Comparison of ENCODE assay signal across 30 cellular contexts in the genomic region with DNA sequence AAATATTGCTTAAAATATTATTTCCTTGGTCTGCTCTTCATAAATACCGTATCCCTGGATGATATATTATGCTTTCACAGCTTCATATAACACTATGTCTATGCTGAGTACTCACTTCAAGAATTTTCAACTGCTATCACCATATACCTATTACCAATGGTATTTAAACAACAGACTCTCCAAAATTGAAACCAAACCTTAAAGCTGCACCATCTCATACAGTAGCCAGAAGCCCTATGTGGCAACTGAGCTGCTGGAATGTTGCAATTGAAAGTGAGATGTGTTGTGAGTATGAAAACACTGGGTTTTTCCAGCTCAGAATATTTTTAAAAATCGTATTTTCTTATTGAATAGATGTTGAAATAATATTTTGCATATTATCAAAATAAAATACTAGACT.
"Had no signal": no experiment of that assay in that cellular context is flagged by ENCODE, and none has a peak within 500 bp of the region (broad histone marks: within the 10 kb centered on the region; RNA-seq: fewer than 3 reads in every experiment).

No MANE protein-coding gene starts in this region.

- H3K4me1 ChIP-seq: esophagus muscularis mucosa, foreskin keratinocyte, heart right ventricle, left ventricle myocardium inferior, pancreas, prostate gland, sigmoid colon, stomach, thyroid gland had no signal

- H3K27ac Mint-ChIP-seq: activated CD4-positive, alpha-beta memory T cell treated with anti-CD3 and anti-CD28 coated beads, Interleukin-2, amount 10 ng/mL, durations not matched to agents 7 days and 5 days; activated CD4-positive, alpha-beta T cell treated with anti-CD3 and anti-CD28 coated beads, Interleukin-2, amount 10 ng/mL, durations not matched to agents 7 days and 5 days; activated naive CD4-positive, alpha-beta T cell treated with anti-CD3 and anti-CD28 coated beads, Interleukin-2, amount 10 ng/mL, durations not matched to agents 7 days and 5 days; activated naive CD8-positive, alpha-beta T cell treated with anti-CD3 and anti-CD28 coated beads, Interleukin-2, amount 10 ng/mL, durations not matched to agents 7 days and 5 days; activated T-cell treated with anti-CD3 and anti-CD28 coated beads, Interleukin-2, amount 50 U/mL, for 24 hours; dendritic cell treated with granulocyte-macrophage colony-stimulating factor and Interleukin-4, amounts not matched to agents 40 ng/mL and 50 ng/mL, for 4 days; endodermal cell; nephron progenitor cell; stimulated activated naive B cell treated with anti-CD40 and anti-IgM and Interleukin-4, amounts not matched to agents 10 μg/mL and 1 μg/mL and 100 μg/mL, for 72 hours; WTC11 had no signal

- H3K9me3 ChIP-seq: esophagus muscularis mucosa, left ventricle myocardium inferior, mucosa of descending colon, pancreas, prostate gland, sigmoid colon, stomach, thyroid gland had no signal

- DNase-seq: activated CD4-positive, alpha-beta memory T cell treated with anti-CD3 and anti-CD28 coated beads, Interleukin-2, amount 10 ng/mL, durations not matched to agents 7 days and 5 days; activated CD4-positive, alpha-beta T cell treated with anti-CD3 and anti-CD28 coated beads for 1 hour; activated CD4-positive, alpha-beta T cell treated with anti-CD3 and anti-CD28 coated beads, Interleukin-2, amount 10 ng/mL, durations not matched to agents 7 days and 5 days; activated CD8-positive, alpha-beta memory T cell treated with anti-CD3 and anti-CD28 coated beads, Interleukin-2, amount 50 U/mL, for 48 hours; activated gamma-delta T cell; activated naive CD4-positive, alpha-beta T cell treated with anti-CD3 and anti-CD28 coated beads, Interleukin-2, amount 10 ng/mL, durations not matched to agents 7 days and 5 days; activated naive CD8-positive, alpha-beta T cell treated with anti-CD3 and anti-CD28 coated beads, Interleukin-2, amount 10 ng/mL, durations not matched to agents 7 days and 5 days; activated T-cell treated with anti-CD3 and anti-CD28 coated beads, Interleukin-2, amount 50 U/mL, for 24 hours; amniotic stem cell; endodermal cell; foreskin keratinocyte; heart right ventricle; left ventricle myocardium inferior; mucosa of descending colon; nephron progenitor cell; pancreas; sigmoid colon; small intestine; stimulated activated CD4-positive, alpha-beta T cell treated with anti-CD3 and anti-CD28 coated beads, Interleukin-4, amount 100 ng/mL, for 4 hours; stimulated activated CD8-positive, alpha-beta memory T cell treated with anti-CD3 and anti-CD28 coated beads, Interleukin-4, amount 100 ng/mL, for 48 hours; stimulated activated naive B cell treated with anti-CD40 and anti-IgM and Interleukin-4, amounts not matched to agents 10 μg/mL and 1 μg/mL and 100 μg/mL, for 72 hours; stomach; T-helper 2 cell; thyroid gland had no signal

- H3K4me3 ChIP-seq: esophagus muscularis mucosa, heart right ventricle, left ventricle myocardium inferior, lung, mucosa of descending colon, pancreas, prostate gland, sigmoid colon, stomach, thyroid gland had no signal

- ATAC-seq: foreskin keratinocyte; mucosa of descending colon; pancreas; stimulated activated naive B cell treated with anti-CD40 and anti-IgM and Interleukin-4, amounts not matched to agents 10 μg/mL and 1 μg/mL and 100 μg/mL, for 72 hours; WTC11 had no signal

- H3K36me3 Mint-ChIP-seq: activated naive CD4-positive, alpha-beta T cell treated with anti-CD3 and anti-CD28 coated beads, Interleukin-2, amount 10 ng/mL, durations not matched to agents 7 days and 5 days; activated naive CD8-positive, alpha-beta T cell treated with anti-CD3 and anti-CD28 coated beads, Interleukin-2, amount 10 ng/mL, durations not matched to agents 7 days and 5 days; stimulated activated naive B cell treated with anti-CD40 and anti-IgM and Interleukin-4, amounts not matched to agents 10 μg/mL and 1 μg/mL and 100 μg/mL, for 72 hours had no signal

- H3K9me3 Mint-ChIP-seq: activated CD4-positive, alpha-beta memory T cell treated with anti-CD3 and anti-CD28 coated beads, Interleukin-2, amount 10 ng/mL, durations not matched to agents 7 days and 5 days; activated CD4-positive, alpha-beta T cell treated with anti-CD3 and anti-CD28 coated beads, Interleukin-2, amount 10 ng/mL, durations not matched to agents 7 days and 5 days; activated naive CD4-positive, alpha-beta T cell treated with anti-CD3 and anti-CD28 coated beads, Interleukin-2, amount 10 ng/mL, durations not matched to agents 7 days and 5 days; activated naive CD8-positive, alpha-beta T cell treated with anti-CD3 and anti-CD28 coated beads, Interleukin-2, amount 10 ng/mL, durations not matched to agents 7 days and 5 days; activated T-cell treated with anti-CD3 and anti-CD28 coated beads, Interleukin-2, amount 50 U/mL, for 24 hours; central memory CD8-positive, alpha-beta T cell; dendritic cell treated with granulocyte-macrophage colony-stimulating factor and Interleukin-4, amounts not matched to agents 40 ng/mL and 50 ng/mL, for 4 days; stimulated activated naive B cell treated with anti-CD40 and anti-IgM and Interleukin-4, amounts not matched to agents 10 μg/mL and 1 μg/mL and 100 μg/mL, for 72 hours had no signal

- H3K27ac ChIP-seq: esophagus muscularis mucosa, foreskin keratinocyte, heart right ventricle, left ventricle myocardium inferior, pancreas, prostate gland, sigmoid colon, stomach, thyroid gland had no signal

- H3K36me3 ChIP-seq: esophagus muscularis mucosa, heart right ventricle, left ventricle myocardium inferior, pancreas, prostate gland, sigmoid colon, stomach, thyroid gland had no signal

- H3K4me1 Mint-ChIP-seq: activated CD4-positive, alpha-beta memory T cell treated with anti-CD3 and anti-CD28 coated beads, Interleukin-2, amount 10 ng/mL, durations not matched to agents 7 days and 5 days; activated CD4-positive, alpha-beta T cell treated with anti-CD3 and anti-CD28 coated beads, Interleukin-2, amount 10 ng/mL, durations not matched to agents 7 days and 5 days; activated naive CD4-positive, alpha-beta T cell treated with anti-CD3 and anti-CD28 coated beads, Interleukin-2, amount 10 ng/mL, durations not matched to agents 7 days and 5 days; activated naive CD8-positive, alpha-beta T cell treated with anti-CD3 and anti-CD28 coated beads, Interleukin-2, amount 10 ng/mL, durations not matched to agents 7 days and 5 days; central memory CD8-positive, alpha-beta T cell; endodermal cell; nephron progenitor cell; stimulated activated naive B cell treated with anti-CD40 and anti-IgM and Interleukin-4, amounts not matched to agents 10 μg/mL and 1 μg/mL and 100 μg/mL, for 72 hours; WTC11 had no signal

- H3K27me3 Mint-ChIP-seq: activated CD4-positive, alpha-beta memory T cell treated with anti-CD3 and anti-CD28 coated beads, Interleukin-2, amount 10 ng/mL, durations not matched to agents 7 days and 5 days; activated naive CD4-positive, alpha-beta T cell treated with anti-CD3 and anti-CD28 coated beads, Interleukin-2, amount 10 ng/mL, durations not matched to agents 7 days and 5 days; activated T-cell treated with anti-CD3 and anti-CD28 coated beads, Interleukin-2, amount 50 U/mL, for 24 hours; dendritic cell treated with granulocyte-macrophage colony-stimulating factor and Interleukin-4, amounts not matched to agents 40 ng/mL and 50 ng/mL, for 4 days; stimulated activated naive B cell treated with anti-CD40 and anti-IgM and Interleukin-4, amounts not matched to agents 10 μg/mL and 1 μg/mL and 100 μg/mL, for 72 hours had no signal

- H3K27me3 ChIP-seq: esophagus muscularis mucosa, foreskin keratinocyte, sigmoid colon, stomach, thyroid gland had no signal

- H3K4me3 Mint-ChIP-seq: activated CD4-positive, alpha-beta memory T cell treated with anti-CD3 and anti-CD28 coated beads, Interleukin-2, amount 10 ng/mL, durations not matched to agents 7 days and 5 days; activated CD4-positive, alpha-beta T cell treated with anti-CD3 and anti-CD28 coated beads, Interleukin-2, amount 10 ng/mL, durations not matched to agents 7 days and 5 days; activated naive CD4-positive, alpha-beta T cell treated with anti-CD3 and anti-CD28 coated beads, Interleukin-2, amount 10 ng/mL, durations not matched to agents 7 days and 5 days; activated naive CD8-positive, alpha-beta T cell treated with anti-CD3 and anti-CD28 coated beads, Interleukin-2, amount 10 ng/mL, durations not matched to agents 7 days and 5 days; activated T-cell treated with anti-CD3 and anti-CD28 coated beads, Interleukin-2, amount 50 U/mL, for 24 hours; central memory CD8-positive, alpha-beta T cell; dendritic cell treated with granulocyte-macrophage colony-stimulating factor and Interleukin-4, amounts not matched to agents 40 ng/mL and 50 ng/mL, for 4 days; endodermal cell; nephron progenitor cell; stimulated activated naive B cell treated with anti-CD40 and anti-IgM and Interleukin-4, amounts not matched to agents 10 μg/mL and 1 μg/mL and 100 μg/mL, for 72 hours; WTC11 had no signal
